In the genomic region with DNA sequence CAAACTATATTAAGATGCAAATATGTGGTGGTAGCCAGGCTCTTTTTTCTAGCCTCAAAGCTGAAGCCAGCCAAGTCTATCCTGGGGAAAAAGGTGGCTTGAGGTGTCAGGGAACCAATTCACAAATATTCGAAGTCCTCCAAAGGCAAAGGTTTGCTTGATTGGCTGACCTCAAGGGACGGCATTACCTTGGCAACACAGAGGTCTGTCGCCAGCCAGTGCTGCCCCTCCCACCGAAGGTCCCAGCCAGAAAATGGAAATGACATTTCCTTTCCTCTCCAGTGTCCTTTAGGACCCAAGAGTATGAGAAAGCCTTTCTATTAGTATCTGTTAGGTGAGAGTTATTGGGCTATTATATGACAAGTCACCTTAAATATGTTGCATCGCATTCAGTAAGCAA, we compare ENCODE assay signal across 23 cellular contexts.
DNase-seq lines count a peak whose midpoint lies in the region; ATAC-seq and TF ChIP-seq lines count a peak whose summit lies in the region.
"Had no signal": no experiment of that assay in that cellular context is flagged by ENCODE, and none has a peak within 500 bp of the region (broad histone marks: within the 10 kb centered on the region; RNA-seq: fewer than 3 reads in every experiment).

No MANE protein-coding gene starts in this region.

- H3K36me3 Mint-ChIP-seq in CD4-positive, CD25-positive, alpha-beta regulatory T cell = peaks cover 14% of the 10 kb centered on the region
- H3K36me3 Mint-ChIP-seq in CD8-positive, alpha-beta T cell = peaks cover 51% of the 10 kb centered on the region
- H3K36me3 Mint-ChIP-seq in activated CD8-positive, alpha-beta T cell treated with anti-CD3 and anti-CD28 coated beads, Interleukin-2, amount 10 ng/mL, durations not matched to agents 7 days and 5 days (ENCODE audit: low read depth) = peaks cover 22% of the 10 kb centered on the region

- H2BK5ac ChIP-seq in mesendoderm (ENCODE audit: low read length) = no peak overlapping the region

- CTCF ChIA-PET in CD8-positive, alpha-beta T cell (lab: Charles Lee) = interaction anchor here (1.1 to 5.6 kb wide), 4 partner anchors 11 to 456 kb away, joined by 3 to 35 read pairs (median 5); no protein-coding TSS in a partner anchor
- CTCF ChIA-PET in activated CD8-positive, alpha-beta T cell treated with anti-CD3 and anti-CD28 coated beads, Interleukin-2, amount 10 ng/mL, durations not matched to agents 7 days and 5 days (lab: Charles Lee) = interaction anchor here (0.9 to 5.2 kb wide), 10 partner anchors 9 to 462 kb away, joined by 3 to 33 read pairs (median 8); partner anchors contain the start of gene SACM1L

- WGBS in mesendoderm (ENCODE audit: extremely low coverage, insufficient coverage, low lambda C conversion rate) = no CpG with 5 or more reads among the region's 5 CpGs
- 53 to 68% methylated on average over 5 of the region's 5 CpGs for WGBS in esophagus squamous epithelium, 2 donors

- intact Hi-C loops in CD8-positive, alpha-beta T cell (cut with DNase I, micrococcal nuclease) = loop anchor here (1.0 to 2.0 kb wide), 2 partner anchors 458 to 462 kb away; no protein-coding TSS in a partner anchor
- intact Hi-C loops in esophagus squamous epithelium (cut with DNase I) = loop anchor here (5.0 to 10.0 kb wide), 2 partner anchors 274 to 461 kb away; partner anchors contain the start of gene TMEM158

- POLR2A ChIA-PET in CD8-positive, alpha-beta T cell (lab: Charles Lee) = no interaction called here
- POLR2A ChIA-PET in activated CD8-positive, alpha-beta T cell treated with anti-CD3 and anti-CD28 coated beads, Interleukin-2, amount 10 ng/mL, durations not matched to agents 7 days and 5 days (lab: Charles Lee) = interaction anchor here (0.7 kb wide), 1 partner anchor 154 kb away, joined by 3 read pairs; no protein-coding TSS in a partner anchor

- H3K4me1 Mint-ChIP-seq in CD4-positive, CD25-positive, alpha-beta regulatory T cell = peaks cover 0 to 10% (median 3%) of the 10 kb centered on the region in 4 donors
- H3K4me1 Mint-ChIP-seq in CD8-positive, alpha-beta T cell (ENCODE audit: low read depth) = peaks cover 26% of the 10 kb centered on the region
- peaks cover 23% of the 10 kb centered on the region for H3K4me1 Mint-ChIP-seq in activated CD8-positive, alpha-beta T cell treated with anti-CD3 and anti-CD28 coated beads, Interleukin-2, amount 10 ng/mL, durations not matched to agents 7 days and 5 days (ENCODE audit: low read depth)
- H3K4me1 Mint-ChIP-seq: stimulated activated memory B cell treated with anti-CD40 and anti-IgM and Interleukin-4, amounts not matched to agents 10 μg/mL and 1 μg/mL and 100 μg/mL, for 72 hours had no signal

- no peak overlapping the region for H3K4me2 ChIP-seq in mesendoderm (ENCODE audit: low read length)

- H4K5ac ChIP-seq in mesendoderm (ENCODE audit: low read length) = no peak overlapping the region

- H3K79me2 ChIP-seq in mesendoderm (ENCODE audit: control insufficient read depth, insufficient read depth, low read length) = no peaks in the 10 kb centered on the region

- no peak overlapping the region for H2AK5ac ChIP-seq in mesendoderm (ENCODE audit: low read length)

- H2BK15ac ChIP-seq in mesendoderm (replicated peaks; ENCODE audit: low read depth) = no peak overlapping the region

- no peak overlapping the region for H3K4ac ChIP-seq in mesendoderm (ENCODE audit: low read depth, low read length)

- H3K9ac ChIP-seq in mesendoderm (ENCODE audit: low read length) = no peak overlapping the region

- no peak overlapping the region for H3K4me3 ChIP-seq in CD4-positive, CD25-positive, alpha-beta regulatory T cell (ENCODE audit: low read depth, low read length)
- H3K4me3 ChIP-seq in CD8-positive, alpha-beta T cell (ENCODE audit: low read depth, low read length) = no peak overlapping the region
- H3K4me3 ChIP-seq in mesendoderm (ENCODE audit: low read length) (no peak overlapping the region), esophagus squamous epithelium (no peak overlapping the region)
- H3K4me3 ChIP-seq: dorsolateral prefrontal cortex, lung, sigmoid colon, vagina had no signal

- H3K9me3 Mint-ChIP-seq in CD4-positive, CD25-positive, alpha-beta regulatory T cell = no peaks in the 10 kb centered on the region
- no peaks in the 10 kb centered on the region for H3K9me3 Mint-ChIP-seq in CD8-positive, alpha-beta T cell
- H3K9me3 Mint-ChIP-seq in activated CD8-positive, alpha-beta T cell treated with anti-CD3 and anti-CD28 coated beads, Interleukin-2, amount 10 ng/mL, durations not matched to agents 7 days and 5 days (ENCODE audit: insufficient read depth) = no peaks in the 10 kb centered on the region
- H3K9me3 Mint-ChIP-seq: activated T-cell treated with anti-CD3 and anti-CD28 coated beads, Interleukin-2, amount 50 U/mL, for 4 hours; stimulated activated memory B cell treated with anti-CD40 and anti-IgM and Interleukin-4, amounts not matched to agents 10 μg/mL and 1 μg/mL and 100 μg/mL, for 72 hours had no signal

- no peak overlapping the region for H3K18ac ChIP-seq in mesendoderm (ENCODE audit: low read length)

- H3K56ac ChIP-seq in mesendoderm (ENCODE audit: low read length) = no peak overlapping the region

- no peak overlapping the region for H3K4me3 Mint-ChIP-seq in CD4-positive, CD25-positive, alpha-beta regulatory T cell
- H3K4me3 Mint-ChIP-seq in CD8-positive, alpha-beta T cell = no peak overlapping the region
- H3K4me3 Mint-ChIP-seq in activated CD8-positive, alpha-beta T cell treated with anti-CD3 and anti-CD28 coated beads, Interleukin-2, amount 10 ng/mL, durations not matched to agents 7 days and 5 days = no peak overlapping the region
- H3K4me3 Mint-ChIP-seq: activated T-cell treated with anti-CD3 and anti-CD28 coated beads, Interleukin-2, amount 50 U/mL, for 4 hours; stimulated activated memory B cell treated with anti-CD40 and anti-IgM and Interleukin-4, amounts not matched to agents 10 μg/mL and 1 μg/mL and 100 μg/mL, for 72 hours had no signal

- ATAC-seq in CD4-positive, CD25-positive, alpha-beta regulatory T cell (ENCODE audit: low read depth in 2 of 2) = no peak
- no peak for ATAC-seq in CD8-positive, alpha-beta T cell
- ATAC-seq in activated CD8-positive, alpha-beta T cell treated with anti-CD3 and anti-CD28 coated beads, Interleukin-2, amount 10 ng/mL, durations not matched to agents 7 days and 5 days = no peak
- ATAC-seq in GM21447 (IDR thresholded peaks at IDR 0.05; ENCODE audit: unreplicated experiment) = no peak
- ATAC-seq: stimulated activated memory B cell treated with anti-CD40 and anti-IgM and Interleukin-4, amounts not matched to agents 10 μg/mL and 1 μg/mL and 100 μg/mL, for 72 hours had no signal

- DNase-seq in CD4-positive, CD25-positive, alpha-beta regulatory T cell = no peak
- no peak for DNase-seq in CD8-positive, alpha-beta T cell
- no peak for DNase-seq in activated CD8-positive, alpha-beta T cell treated with anti-CD3 and anti-CD28 coated beads, Interleukin-2, amount 10 ng/mL, durations not matched to agents 7 days and 5 days
- peak; percentile 61 for DNase-seq in mesendoderm
- DNase-seq in HUDEP-2 (lab: John Stamatoyannopoulos, UW; ENCODE audit: unreplicated experiment in 76 of 76) = no peak
- DNase-seq in esophagus squamous epithelium (lab: John Stamatoyannopoulos, UW) = no peak
- DNase-seq in NCI-H226 = no peak
- DNase-seq: activated T-cell treated with anti-CD3 and anti-CD28 coated beads, Interleukin-2, amount 50 U/mL, for 4 hours; DMS 273 treated with DMSO at 0.1 percent for 48 hours; dorsolateral prefrontal cortex; GOT3; NCI-H1694; NCI-H2171 treated with DMSO at 0.1 percent for 48 hours; NCI-H526; NK-92 treated with Interleukin-12 subunit alpha and Interleukin-12 subunit beta, amount 100 ng/mL, for 24 hours; PC-3; sigmoid colon had no signal

- no peak for TF ChIP-seq CTCF in CD8-positive, alpha-beta T cell (IDR thresholded peaks at IDR 0.05)
- TF ChIP-seq CTCF in esophagus squamous epithelium (IDR thresholded peaks at IDR 0.05) = no peak

- H3K36me3 ChIP-seq in CD4-positive, CD25-positive, alpha-beta regulatory T cell (ENCODE audit: control insufficient read depth, insufficient read depth, low read length) = peaks cover 33% of the 10 kb centered on the region
- peaks cover 4% of the 10 kb centered on the region for H3K36me3 ChIP-seq in CD8-positive, alpha-beta T cell (ENCODE audit: insufficient read depth, low read length)
- no peaks in the 10 kb centered on the region for H3K36me3 ChIP-seq in mesendoderm (ENCODE audit: control insufficient read depth, insufficient read depth, low read length)
- peaks cover 0 to 64% (median 7%) of the 10 kb centered on the region in 3 donors for H3K36me3 ChIP-seq in esophagus squamous epithelium

- H3K27ac Mint-ChIP-seq in CD4-positive, CD25-positive, alpha-beta regulatory T cell = peak overlapping the region; percentile 59 to 79 (median 66)
- peak overlapping the region; percentile 85 for H3K27ac Mint-ChIP-seq in CD8-positive, alpha-beta T cell
- peak overlapping the region; percentile 80 for H3K27ac Mint-ChIP-seq in activated CD8-positive, alpha-beta T cell treated with anti-CD3 and anti-CD28 coated beads, Interleukin-2, amount 10 ng/mL, durations not matched to agents 7 days and 5 days
- H3K27ac Mint-ChIP-seq: progenitor cell of endocrine pancreas; stimulated activated memory B cell treated with anti-CD40 and anti-IgM and Interleukin-4, amounts not matched to agents 10 μg/mL and 1 μg/mL and 100 μg/mL, for 72 hours had no signal

- TF ChIP-seq POLR2A in esophagus squamous epithelium (IDR thresholded peaks at IDR 0.05) = no peak

- H3K27me3 Mint-ChIP-seq in CD4-positive, CD25-positive, alpha-beta regulatory T cell = no peaks in the 10 kb centered on the region
- no peaks in the 10 kb centered on the region for H3K27me3 Mint-ChIP-seq in CD8-positive, alpha-beta T cell (ENCODE audit: low read depth)
- no peaks in the 10 kb centered on the region for H3K27me3 Mint-ChIP-seq in activated CD8-positive, alpha-beta T cell treated with anti-CD3 and anti-CD28 coated beads, Interleukin-2, amount 10 ng/mL, durations not matched to agents 7 days and 5 days (ENCODE audit: low read depth)
- H3K27me3 Mint-ChIP-seq: progenitor cell of endocrine pancreas; stimulated activated memory B cell treated with anti-CD40 and anti-IgM and Interleukin-4, amounts not matched to agents 10 μg/mL and 1 μg/mL and 100 μg/mL, for 72 hours had no signal

- peak overlapping the region; percentile 33 for H3K27ac ChIP-seq in CD4-positive, CD25-positive, alpha-beta regulatory T cell (ENCODE audit: insufficient read depth, low read length, poor library complexity, severe bottlenecking)
- H3K27ac ChIP-seq in CD8-positive, alpha-beta T cell (ENCODE audit: low read depth, low read length) = peak overlapping the region; percentile 24
- no peak overlapping the region for H3K27ac ChIP-seq in mesendoderm (ENCODE audit: low read depth, low read length)
- peak overlapping the region in 1 of 4 donors; percentile 33 for H3K27ac ChIP-seq in esophagus squamous epithelium
- H3K27ac ChIP-seq: C4-2B, dorsolateral prefrontal cortex, vagina had no signal

- H3K79me1 ChIP-seq in mesendoderm (ENCODE audit: low read length) = no peaks in the 10 kb centered on the region

- H4K8ac ChIP-seq in mesendoderm (ENCODE audit: low read depth, low read length) = no peak overlapping the region

- no peaks in the 10 kb centered on the region for H3K9me3 ChIP-seq in CD4-positive, CD25-positive, alpha-beta regulatory T cell (ENCODE audit: control insufficient read depth in 2 of 2, low read length in 2 of 2)
- H3K9me3 ChIP-seq in CD8-positive, alpha-beta T cell (ENCODE audit: low read length) = no peaks in the 10 kb centered on the region
- H3K9me3 ChIP-seq in esophagus squamous epithelium = no peaks in the 10 kb centered on the region
- H3K9me3 ChIP-seq: sigmoid colon, vagina had no signal

- no peak overlapping the region for H2BK120ac ChIP-seq in mesendoderm (ENCODE audit: low read depth, low read length)

- no peaks in the 10 kb centered on the region for H3K27me3 ChIP-seq in CD4-positive, CD25-positive, alpha-beta regulatory T cell (ENCODE audit: control insufficient read depth, insufficient read depth, low read length)
- no peaks in the 10 kb centered on the region for H3K27me3 ChIP-seq in CD8-positive, alpha-beta T cell (ENCODE audit: insufficient read depth, low read length)
- H3K27me3 ChIP-seq in mesendoderm (ENCODE audit: insufficient read depth, low read length, poor library complexity) (no peaks in the 10 kb centered on the region), esophagus squamous epithelium (no peaks in the 10 kb centered on the region)
- H3K27me3 ChIP-seq: dorsolateral prefrontal cortex, sigmoid colon, vagina had no signal

- H3K4me1 ChIP-seq in CD4-positive, CD25-positive, alpha-beta regulatory T cell (ENCODE audit: control insufficient read depth, insufficient read depth, low read length, poor library complexity, severe bottlenecking) = no peaks in the 10 kb centered on the region
- H3K4me1 ChIP-seq in CD8-positive, alpha-beta T cell (ENCODE audit: insufficient read depth, low read length) = peaks cover 26% of the 10 kb centered on the region
- H3K4me1 ChIP-seq in mesendoderm (ENCODE audit: control insufficient read depth, low read depth, low read length) (no peaks in the 10 kb centered on the region), esophagus squamous epithelium (peaks cover 0 to 8% (median 0%) of the 10 kb centered on the region in 3 donors)
- H3K4me1 ChIP-seq: vagina had no signal

- no peak overlapping the region for H3K23ac ChIP-seq in mesendoderm (ENCODE audit: low read length)
